In the genomic region with DNA sequence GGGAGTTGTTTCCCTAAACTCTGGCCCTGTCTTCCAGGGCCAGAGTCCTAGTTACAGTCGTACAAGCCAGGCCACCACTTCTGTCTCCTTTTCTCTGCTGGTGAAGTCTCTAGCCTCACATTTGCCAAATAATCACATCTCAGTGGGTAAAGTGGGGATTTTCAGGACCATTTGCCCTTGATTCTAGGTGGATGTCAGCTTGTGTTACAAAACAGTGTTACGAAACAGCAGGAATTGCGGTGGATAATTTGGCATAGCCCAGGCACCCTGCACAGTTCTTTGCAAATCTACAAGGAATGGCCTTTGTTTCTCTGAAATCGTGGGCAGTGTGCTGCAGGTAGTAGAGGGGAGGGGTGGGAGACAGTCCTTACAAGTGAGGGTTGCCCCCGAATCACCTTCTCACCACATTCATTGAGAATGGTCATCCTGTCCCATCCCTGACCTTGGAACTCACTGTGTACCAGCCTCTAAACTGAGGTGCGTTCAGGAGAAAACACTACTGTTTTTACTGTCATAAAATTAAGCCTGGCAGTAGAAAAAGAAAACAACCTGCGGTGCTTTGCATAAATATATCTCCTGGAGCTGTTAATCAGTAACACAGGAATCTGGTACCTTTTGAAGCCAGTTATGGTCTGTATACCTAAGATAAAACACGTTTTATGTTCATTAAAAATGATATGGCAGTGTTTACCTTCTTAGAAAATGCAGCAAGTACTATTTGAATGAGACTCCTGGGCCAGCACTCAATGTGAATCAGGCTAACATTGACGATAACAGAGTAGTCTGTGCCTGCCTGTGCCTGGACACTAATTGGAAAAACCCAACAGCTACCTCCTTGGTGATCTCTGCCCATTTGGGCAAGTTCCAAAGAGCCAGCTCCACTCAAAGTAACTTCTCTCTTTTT, we compare ENCODE assay signal across 1 cellular context.
A peak's percentile ranks its signal among the peaks of the same experiment; 100 is the strongest.
TF ChIP-seq lines count a peak whose summit lies in the region.

No MANE protein-coding gene starts in this region.

TF ChIP-seq in HepG2, 621 proteins besides CTCF, POLR2A, EP300 and RAD21 (continued from another document and continues in another):
- TF ChIP-seq, protein P1, sequence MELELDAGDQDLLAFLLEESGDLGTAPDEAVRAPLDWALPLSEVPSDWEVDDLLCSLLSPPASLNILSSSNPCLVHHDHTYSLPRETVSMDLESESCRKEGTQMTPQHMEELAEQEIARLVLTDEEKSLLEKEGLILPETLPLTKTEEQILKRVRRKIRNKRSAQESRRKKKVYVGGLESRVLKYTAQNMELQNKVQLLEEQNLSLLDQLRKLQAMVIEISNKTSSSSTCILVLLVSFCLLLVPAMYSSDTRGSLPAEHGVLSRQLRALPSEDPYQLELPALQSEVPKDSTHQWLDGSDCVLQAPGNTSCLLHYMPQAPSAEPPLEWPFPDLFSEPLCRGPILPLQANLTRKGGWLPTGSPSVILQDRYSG (CRISPR knock-in tag; IDR thresholded peaks at IDR 0.05): no peak
- TF ChIP-seq, protein P2, sequence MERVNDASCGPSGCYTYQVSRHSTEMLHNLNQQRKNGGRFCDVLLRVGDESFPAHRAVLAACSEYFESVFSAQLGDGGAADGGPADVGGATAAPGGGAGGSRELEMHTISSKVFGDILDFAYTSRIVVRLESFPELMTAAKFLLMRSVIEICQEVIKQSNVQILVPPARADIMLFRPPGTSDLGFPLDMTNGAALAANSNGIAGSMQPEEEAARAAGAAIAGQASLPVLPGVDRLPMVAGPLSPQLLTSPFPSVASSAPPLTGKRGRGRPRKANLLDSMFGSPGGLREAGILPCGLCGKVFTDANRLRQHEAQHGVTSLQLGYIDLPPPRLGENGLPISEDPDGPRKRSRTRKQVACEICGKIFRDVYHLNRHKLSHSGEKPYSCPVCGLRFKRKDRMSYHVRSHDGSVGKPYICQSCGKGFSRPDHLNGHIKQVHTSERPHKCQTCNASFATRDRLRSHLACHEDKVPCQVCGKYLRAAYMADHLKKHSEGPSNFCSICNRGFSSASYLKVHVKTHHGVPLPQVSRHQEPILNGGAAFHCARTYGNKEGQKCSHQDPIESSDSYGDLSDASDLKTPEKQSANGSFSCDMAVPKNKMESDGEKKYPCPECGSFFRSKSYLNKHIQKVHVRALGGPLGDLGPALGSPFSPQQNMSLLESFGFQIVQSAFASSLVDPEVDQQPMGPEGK (CRISPR knock-in tag; IDR thresholded peaks at IDR 0.05): peak; percentile 34; the same call in 1 of the 2 replicates
- TF ChIP-seq ZSCAN29 (CRISPR knock-in tag; conservative IDR thresholded peaks at IDR 0.05) (peak; percentile 69; the same call in 1 of the 2 replicates), TRIM24 (CRISPR knock-in tag; IDR thresholded peaks at IDR 0.05) (no peak), AKAP8 (CRISPR knock-in tag; IDR thresholded peaks at IDR 0.05) (0 out of 2 replicates have a peak, but pooled peaks have one; percentile 27), SOX13 (IDR thresholded peaks at IDR 0.05) (no peak), SOX13 (CRISPR knock-in tag; conservative IDR thresholded peaks at IDR 0.05 in 1 of 2, IDR thresholded peaks at IDR 0.05 in 1 of 2) (peak in 1 of 2 experiments; percentile 40; a peak in 1 of 4 replicates), GATAD2A (CRISPR knock-in tag; IDR thresholded peaks at IDR 0.05) (peak; percentile 60; the same call in 1 of the 2 replicates), CREM (IDR thresholded peaks at IDR 0.05) (peak; percentile 11; the same call in 1 of the 2 replicates), CREM (CRISPR knock-in tag; IDR thresholded peaks at IDR 0.05) (no peak), CEBPB (IDR thresholded peaks at IDR 0.05; ENCODE audit: borderline replicate concordance, low read depth, low read length) (peak; percentile 76), DMAP1 (CRISPR knock-in tag; IDR thresholded peaks at IDR 0.05) (peak; percentile 26; the same call in 1 of the 2 replicates), YEATS2 (CRISPR knock-in tag; IDR thresholded peaks at IDR 0.05; ENCODE audit: borderline replicate concordance) (0 out of 2 replicates have a peak, but pooled peaks have one; percentile 30), ETV5 (CRISPR knock-in tag; IDR thresholded peaks at IDR 0.05; ENCODE audit: borderline replicate concordance) (0 out of 2 replicates have a peak, but pooled peaks have one; percentile 14), BCL6 (CRISPR knock-in tag; IDR thresholded peaks at IDR 0.05) (peak; percentile 32; the same call in 1 of the 2 replicates), PHF21A (CRISPR knock-in tag; IDR thresholded peaks at IDR 0.05) (peak; percentile 60; the same call in 1 of the 2 replicates), HDAC1 (CRISPR knock-in tag; IDR thresholded peaks at IDR 0.05) (peak; percentile 56), STAT5B (CRISPR knock-in tag; IDR thresholded peaks at IDR 0.05) (no peak), ELF3 (CRISPR knock-in tag; IDR thresholded peaks at IDR 0.05) (0 out of 2 replicates have a peak, but pooled peaks have one; percentile 12), RXRA (CRISPR knock-in tag; IDR thresholded peaks at IDR 0.05) (no peak; the same call in 1 of the 2 replicates), MLLT10 (CRISPR knock-in tag; IDR thresholded peaks at IDR 0.05) (no peak)
- TF ChIP-seq, protein P3, sequence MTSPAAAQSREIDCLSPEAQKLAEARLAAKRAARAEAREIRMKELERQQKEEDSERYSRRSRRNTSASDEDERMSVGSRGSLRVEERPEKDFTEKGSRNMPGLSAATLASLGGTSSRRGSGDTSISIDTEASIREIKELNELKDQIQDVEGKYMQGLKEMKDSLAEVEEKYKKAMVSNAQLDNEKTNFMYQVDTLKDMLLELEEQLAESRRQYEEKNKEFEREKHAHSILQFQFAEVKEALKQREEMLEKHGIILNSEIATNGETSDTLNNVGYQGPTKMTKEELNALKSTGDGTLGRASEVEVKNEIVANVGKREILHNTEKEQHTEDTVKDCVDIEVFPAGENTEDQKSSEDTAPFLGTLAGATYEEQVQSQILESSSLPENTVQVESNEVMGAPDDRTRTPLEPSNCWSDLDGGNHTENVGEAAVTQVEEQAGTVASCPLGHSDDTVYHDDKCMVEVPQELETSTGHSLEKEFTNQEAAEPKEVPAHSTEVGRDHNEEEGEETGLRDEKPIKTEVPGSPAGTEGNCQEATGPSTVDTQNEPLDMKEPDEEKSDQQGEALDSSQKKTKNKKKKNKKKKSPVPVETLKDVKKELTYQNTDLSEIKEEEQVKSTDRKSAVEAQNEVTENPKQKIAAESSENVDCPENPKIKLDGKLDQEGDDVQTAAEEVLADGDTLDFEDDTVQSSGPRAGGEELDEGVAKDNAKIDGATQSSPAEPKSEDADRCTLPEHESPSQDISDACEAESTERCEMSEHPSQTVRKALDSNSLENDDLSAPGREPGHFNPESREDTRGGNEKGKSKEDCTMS (CRISPR knock-in tag; conservative IDR thresholded peaks at IDR 0.05): no peak
- TF ChIP-seq, protein P4, sequence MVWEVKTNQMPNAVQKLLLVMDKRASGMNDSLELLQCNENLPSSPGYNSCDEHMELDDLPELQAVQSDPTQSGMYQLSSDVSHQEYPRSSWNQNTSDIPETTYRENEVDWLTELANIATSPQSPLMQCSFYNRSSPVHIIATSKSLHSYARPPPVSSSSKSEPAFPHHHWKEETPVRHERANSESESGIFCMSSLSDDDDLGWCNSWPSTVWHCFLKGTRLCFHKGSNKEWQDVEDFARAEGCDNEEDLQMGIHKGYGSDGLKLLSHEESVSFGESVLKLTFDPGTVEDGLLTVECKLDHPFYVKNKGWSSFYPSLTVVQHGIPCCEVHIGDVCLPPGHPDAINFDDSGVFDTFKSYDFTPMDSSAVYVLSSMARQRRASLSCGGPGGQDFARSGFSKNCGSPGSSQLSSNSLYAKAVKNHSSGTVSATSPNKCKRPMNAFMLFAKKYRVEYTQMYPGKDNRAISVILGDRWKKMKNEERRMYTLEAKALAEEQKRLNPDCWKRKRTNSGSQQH (CRISPR knock-in tag; IDR thresholded peaks at IDR 0.05; ENCODE audit: low read depth): peak; percentile 71; the same call in 1 of the 2 replicates
- TF ChIP-seq, protein P5, sequence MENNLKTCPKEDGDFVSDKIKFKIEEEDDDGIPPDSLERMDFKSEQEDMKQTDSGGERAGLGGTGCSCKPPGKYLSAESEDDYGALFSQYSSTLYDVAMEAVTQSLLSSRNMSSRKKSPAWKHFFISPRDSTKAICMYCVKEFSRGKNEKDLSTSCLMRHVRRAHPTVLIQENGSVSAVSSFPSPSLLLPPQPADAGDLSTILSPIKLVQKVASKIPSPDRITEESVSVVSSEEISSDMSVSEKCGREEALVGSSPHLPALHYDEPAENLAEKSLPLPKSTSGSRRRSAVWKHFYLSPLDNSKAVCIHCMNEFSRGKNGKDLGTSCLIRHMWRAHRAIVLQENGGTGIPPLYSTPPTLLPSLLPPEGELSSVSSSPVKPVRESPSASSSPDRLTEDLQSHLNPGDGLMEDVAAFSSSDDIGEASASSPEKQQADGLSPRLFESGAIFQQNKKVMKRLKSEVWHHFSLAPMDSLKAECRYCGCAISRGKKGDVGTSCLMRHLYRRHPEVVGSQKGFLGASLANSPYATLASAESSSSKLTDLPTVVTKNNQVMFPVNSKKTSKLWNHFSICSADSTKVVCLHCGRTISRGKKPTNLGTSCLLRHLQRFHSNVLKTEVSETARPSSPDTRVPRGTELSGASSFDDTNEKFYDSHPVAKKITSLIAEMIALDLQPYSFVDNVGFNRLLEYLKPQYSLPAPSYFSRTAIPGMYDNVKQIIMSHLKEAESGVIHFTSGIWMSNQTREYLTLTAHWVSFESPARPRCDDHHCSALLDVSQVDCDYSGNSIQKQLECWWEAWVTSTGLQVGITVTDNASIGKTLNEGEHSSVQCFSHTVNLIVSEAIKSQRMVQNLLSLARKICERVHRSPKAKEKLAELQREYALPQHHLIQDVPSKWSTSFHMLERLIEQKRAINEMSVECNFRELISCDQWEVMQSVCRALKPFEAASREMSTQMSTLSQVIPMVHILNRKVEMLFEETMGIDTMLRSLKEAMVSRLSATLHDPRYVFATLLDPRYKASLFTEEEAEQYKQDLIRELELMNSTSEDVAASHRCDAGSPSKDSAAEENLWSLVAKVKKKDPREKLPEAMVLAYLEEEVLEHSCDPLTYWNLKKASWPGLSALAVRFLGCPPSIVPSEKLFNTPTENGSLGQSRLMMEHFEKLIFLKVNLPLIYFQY (CRISPR knock-in tag; IDR thresholded peaks at IDR 0.05; ENCODE audit: borderline replicate concordance): peak; percentile 43; the same call in 1 of the 2 replicates
- TF ChIP-seq, protein P6, sequence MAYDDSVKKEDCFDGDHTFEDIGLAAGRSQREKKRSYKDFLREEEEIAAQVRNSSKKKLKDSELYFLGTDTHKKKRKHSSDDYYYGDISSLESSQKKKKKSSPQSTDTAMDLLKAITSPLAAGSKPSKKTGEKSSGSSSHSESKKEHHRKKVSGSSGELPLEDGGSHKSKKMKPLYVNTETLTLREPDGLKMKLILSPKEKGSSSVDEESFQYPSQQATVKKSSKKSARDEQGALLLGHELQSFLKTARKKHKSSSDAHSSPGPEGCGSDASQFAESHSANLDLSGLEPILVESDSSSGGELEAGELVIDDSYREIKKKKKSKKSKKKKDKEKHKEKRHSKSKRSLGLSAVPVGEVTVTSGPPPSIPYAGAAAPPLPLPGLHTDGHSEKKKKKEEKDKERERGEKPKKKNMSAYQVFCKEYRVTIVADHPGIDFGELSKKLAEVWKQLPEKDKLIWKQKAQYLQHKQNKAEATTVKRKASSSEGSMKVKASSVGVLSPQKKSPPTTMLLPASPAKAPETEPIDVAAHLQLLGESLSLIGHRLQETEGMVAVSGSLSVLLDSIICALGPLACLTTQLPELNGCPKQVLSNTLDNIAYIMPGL (CRISPR knock-in tag; IDR thresholded peaks at IDR 0.05; ENCODE audit: borderline replicate concordance in 1 of 2, low read depth in 1 of 2): peak in 1 of 2 experiments; percentile 25; a peak in 1 of 4 replicates
- TF ChIP-seq, protein P7, sequence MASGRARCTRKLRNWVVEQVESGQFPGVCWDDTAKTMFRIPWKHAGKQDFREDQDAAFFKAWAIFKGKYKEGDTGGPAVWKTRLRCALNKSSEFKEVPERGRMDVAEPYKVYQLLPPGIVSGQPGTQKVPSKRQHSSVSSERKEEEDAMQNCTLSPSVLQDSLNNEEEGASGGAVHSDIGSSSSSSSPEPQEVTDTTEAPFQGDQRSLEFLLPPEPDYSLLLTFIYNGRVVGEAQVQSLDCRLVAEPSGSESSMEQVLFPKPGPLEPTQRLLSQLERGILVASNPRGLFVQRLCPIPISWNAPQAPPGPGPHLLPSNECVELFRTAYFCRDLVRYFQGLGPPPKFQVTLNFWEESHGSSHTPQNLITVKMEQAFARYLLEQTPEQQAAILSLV (CRISPR knock-in tag; IDR thresholded peaks at IDR 0.05; ENCODE audit: borderline replicate concordance): no peak
- TF ChIP-seq, protein P8, sequence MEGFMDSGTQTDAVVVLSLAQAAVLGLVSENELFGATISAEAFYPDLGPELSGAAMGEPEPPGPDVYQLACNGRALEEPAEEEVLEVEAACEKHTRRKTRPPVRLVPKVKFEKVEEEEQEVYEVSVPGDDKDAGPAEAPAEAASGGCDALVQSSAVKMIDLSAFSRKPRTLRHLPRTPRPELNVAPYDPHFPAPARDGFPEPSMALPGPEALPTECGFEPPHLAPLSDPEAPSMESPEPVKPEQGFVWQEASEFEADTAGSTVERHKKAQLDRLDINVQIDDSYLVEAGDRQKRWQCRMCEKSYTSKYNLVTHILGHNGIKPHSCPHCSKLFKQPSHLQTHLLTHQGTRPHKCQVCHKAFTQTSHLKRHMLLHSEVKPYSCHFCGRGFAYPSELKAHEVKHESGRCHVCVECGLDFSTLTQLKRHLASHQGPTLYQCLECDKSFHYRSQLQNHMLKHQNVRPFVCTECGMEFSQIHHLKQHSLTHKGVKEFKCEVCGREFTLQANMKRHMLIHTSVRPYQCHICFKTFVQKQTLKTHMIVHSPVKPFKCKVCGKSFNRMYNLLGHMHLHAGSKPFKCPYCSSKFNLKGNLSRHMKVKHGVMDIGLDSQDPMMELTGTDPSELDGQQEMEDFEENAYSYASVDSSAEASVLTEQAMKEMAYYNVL (CRISPR knock-in tag; IDR thresholded peaks at IDR 0.05; ENCODE audit: borderline replicate concordance): peak; percentile 59; the same call in 1 of the 2 replicates
- TF ChIP-seq, protein P9, sequence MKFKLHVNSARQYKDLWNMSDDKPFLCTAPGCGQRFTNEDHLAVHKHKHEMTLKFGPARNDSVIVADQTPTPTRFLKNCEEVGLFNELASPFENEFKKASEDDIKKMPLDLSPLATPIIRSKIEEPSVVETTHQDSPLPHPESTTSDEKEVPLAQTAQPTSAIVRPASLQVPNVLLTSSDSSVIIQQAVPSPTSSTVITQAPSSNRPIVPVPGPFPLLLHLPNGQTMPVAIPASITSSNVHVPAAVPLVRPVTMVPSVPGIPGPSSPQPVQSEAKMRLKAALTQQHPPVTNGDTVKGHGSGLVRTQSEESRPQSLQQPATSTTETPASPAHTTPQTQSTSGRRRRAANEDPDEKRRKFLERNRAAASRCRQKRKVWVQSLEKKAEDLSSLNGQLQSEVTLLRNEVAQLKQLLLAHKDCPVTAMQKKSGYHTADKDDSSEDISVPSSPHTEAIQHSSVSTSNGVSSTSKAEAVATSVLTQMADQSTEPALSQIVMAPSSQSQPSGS (CRISPR knock-in tag; IDR thresholded peaks at IDR 0.05): no peak
- TF ChIP-seq, protein P10, sequence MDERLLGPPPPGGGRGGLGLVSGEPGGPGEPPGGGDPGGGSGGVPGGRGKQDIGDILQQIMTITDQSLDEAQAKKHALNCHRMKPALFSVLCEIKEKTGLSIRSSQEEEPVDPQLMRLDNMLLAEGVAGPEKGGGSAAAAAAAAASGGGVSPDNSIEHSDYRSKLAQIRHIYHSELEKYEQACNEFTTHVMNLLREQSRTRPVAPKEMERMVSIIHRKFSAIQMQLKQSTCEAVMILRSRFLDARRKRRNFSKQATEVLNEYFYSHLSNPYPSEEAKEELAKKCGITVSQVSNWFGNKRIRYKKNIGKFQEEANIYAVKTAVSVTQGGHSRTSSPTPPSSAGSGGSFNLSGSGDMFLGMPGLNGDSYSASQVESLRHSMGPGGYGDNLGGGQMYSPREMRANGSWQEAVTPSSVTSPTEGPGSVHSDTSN (CRISPR knock-in tag; IDR thresholded peaks at IDR 0.05): no peak
- TF ChIP-seq, protein P11, sequence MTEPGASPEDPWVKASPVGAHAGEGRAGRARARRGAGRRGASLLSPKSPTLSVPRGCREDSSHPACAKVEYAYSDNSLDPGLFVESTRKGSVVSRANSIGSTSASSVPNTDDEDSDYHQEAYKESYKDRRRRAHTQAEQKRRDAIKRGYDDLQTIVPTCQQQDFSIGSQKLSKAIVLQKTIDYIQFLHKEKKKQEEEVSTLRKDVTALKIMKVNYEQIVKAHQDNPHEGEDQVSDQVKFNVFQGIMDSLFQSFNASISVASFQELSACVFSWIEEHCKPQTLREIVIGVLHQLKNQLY (CRISPR knock-in tag; IDR thresholded peaks at IDR 0.05): 0 out of 2 replicates have a peak, but pooled peaks have one; percentile 11
